2 cellular contexts compared by ENCODE assay signal in the genomic region with DNA sequence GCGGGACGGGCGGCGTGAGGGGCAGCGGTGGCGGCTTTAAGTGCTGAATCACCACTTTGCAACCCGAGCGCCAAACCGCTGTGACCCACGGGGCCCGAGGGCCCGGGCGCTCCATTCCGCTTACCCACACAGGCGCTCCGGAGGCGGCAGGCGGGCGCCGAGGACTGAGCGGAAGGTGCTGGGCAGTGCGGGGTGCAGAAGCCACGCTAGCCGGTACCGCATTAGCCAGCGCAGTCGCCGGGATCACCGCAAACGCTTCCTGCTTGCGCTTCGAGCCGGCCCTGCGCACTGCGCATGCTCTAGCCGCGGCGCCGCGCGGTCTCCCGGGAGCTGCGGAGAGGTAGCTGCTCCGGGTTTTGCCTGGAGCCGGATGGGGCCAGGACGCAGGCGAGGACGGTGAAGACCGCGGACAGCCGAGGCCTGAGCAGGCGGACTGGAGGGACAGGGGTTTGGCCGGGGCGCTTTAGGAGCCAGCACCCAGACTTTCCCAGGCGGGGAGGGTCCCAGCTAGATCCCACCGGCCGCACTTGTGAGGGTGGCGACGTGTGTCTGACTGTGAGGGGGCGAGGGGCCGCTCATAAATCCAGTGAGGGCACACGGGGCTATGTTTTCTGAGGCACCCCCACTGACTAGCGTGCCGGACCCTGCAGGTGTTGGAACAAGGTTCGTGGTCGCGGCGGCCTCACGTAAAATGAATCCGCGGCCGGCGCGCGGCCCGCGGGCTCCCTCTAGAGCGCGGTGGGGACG.
TF ChIP-seq lines count a peak whose summit lies in the region.

A gene (minus strand): TSS at position 296 of the 747 bp plus-strand sequence. CDS start 74 bp downstream, at position 222.

TF ChIP-seq in A549, 52 proteins besides CTCF, POLR2A, EP300 and RAD21 (continued from another document):
- TF ChIP-seq, protein P1, sequence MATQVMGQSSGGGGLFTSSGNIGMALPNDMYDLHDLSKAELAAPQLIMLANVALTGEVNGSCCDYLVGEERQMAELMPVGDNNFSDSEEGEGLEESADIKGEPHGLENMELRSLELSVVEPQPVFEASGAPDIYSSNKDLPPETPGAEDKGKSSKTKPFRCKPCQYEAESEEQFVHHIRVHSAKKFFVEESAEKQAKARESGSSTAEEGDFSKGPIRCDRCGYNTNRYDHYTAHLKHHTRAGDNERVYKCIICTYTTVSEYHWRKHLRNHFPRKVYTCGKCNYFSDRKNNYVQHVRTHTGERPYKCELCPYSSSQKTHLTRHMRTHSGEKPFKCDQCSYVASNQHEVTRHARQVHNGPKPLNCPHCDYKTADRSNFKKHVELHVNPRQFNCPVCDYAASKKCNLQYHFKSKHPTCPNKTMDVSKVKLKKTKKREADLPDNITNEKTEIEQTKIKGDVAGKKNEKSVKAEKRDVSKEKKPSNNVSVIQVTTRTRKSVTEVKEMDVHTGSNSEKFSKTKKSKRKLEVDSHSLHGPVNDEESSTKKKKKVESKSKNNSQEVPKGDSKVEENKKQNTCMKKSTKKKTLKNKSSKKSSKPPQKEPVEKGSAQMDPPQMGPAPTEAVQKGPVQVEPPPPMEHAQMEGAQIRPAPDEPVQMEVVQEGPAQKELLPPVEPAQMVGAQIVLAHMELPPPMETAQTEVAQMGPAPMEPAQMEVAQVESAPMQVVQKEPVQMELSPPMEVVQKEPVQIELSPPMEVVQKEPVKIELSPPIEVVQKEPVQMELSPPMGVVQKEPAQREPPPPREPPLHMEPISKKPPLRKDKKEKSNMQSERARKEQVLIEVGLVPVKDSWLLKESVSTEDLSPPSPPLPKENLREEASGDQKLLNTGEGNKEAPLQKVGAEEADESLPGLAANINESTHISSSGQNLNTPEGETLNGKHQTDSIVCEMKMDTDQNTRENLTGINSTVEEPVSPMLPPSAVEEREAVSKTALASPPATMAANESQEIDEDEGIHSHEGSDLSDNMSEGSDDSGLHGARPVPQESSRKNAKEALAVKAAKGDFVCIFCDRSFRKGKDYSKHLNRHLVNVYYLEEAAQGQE (IDR thresholded peaks at IDR 0.05): no peak
- TF ChIP-seq MAZ (IDR thresholded peaks at IDR 0.05; ENCODE audit: borderline replicate concordance, low read depth, low read length) (no peak), HEYL (CRISPR knock-in tag; IDR thresholded peaks at IDR 0.05) (no peak), CBX2 (IDR thresholded peaks at IDR 0.05; ENCODE audit: borderline replicate concordance, low read depth) (no peak), MYC (IDR thresholded peaks at IDR 0.05; ENCODE audit: borderline replicate concordance, low read length) (peak; percentile 18; the same call in 1 of the 2 replicates), FOXS1 (CRISPR knock-in tag; IDR thresholded peaks at IDR 0.05) (no peak), PHF8 (IDR thresholded peaks at IDR 0.05; ENCODE audit: borderline replicate concordance, low read depth) (peak; percentile 81), MAFK (IDR thresholded peaks at IDR 0.05; ENCODE audit: partially characterized antibody) (peak; percentile 98), HOXB13 (CRISPR knock-in tag; IDR thresholded peaks at IDR 0.05; ENCODE audit: low read depth) (no peak), CHD2 (IDR thresholded peaks at IDR 0.05; ENCODE audit: low read length, partially characterized antibody) (no peak), RARB (CRISPR knock-in tag; IDR thresholded peaks at IDR 0.05) (no peak), JUNB (IDR thresholded peaks at IDR 0.05) (no peak), NPAS2 (CRISPR knock-in tag; IDR thresholded peaks at IDR 0.05; ENCODE audit: borderline replicate concordance) (no peak), HDAC2 (IDR thresholded peaks at IDR 0.05) (no peak), RCOR1 (IDR thresholded peaks at IDR 0.05; ENCODE audit: low read depth, low read length) (no peak), RNF2 (IDR thresholded peaks at IDR 0.05; ENCODE audit: borderline replicate concordance, low read depth) (no peak), FOSB (CRISPR knock-in tag; IDR thresholded peaks at IDR 0.05) (no peak), EHMT2 (IDR thresholded peaks at IDR 0.05; ENCODE audit: low read depth) (no peak), JUN (IDR thresholded peaks at IDR 0.05) (peak; percentile 50 to 86; a peak in 4 of 5 replicates), SREBF2 (IDR thresholded peaks at IDR 0.05) (no peak), KDM1A (IDR thresholded peaks at IDR 0.05; ENCODE audit: low read depth) (no peak), EHF (CRISPR knock-in tag; IDR thresholded peaks at IDR 0.05) (no peak), HOXB5 (CRISPR knock-in tag; IDR thresholded peaks at IDR 0.05) (no peak), NR3C1 (IDR thresholded peaks at IDR 0.05) (no peak), FOSL2 (IDR thresholded peaks at IDR 0.05) (no peak), FOSL2 (CRISPR knock-in tag; IDR thresholded peaks at IDR 0.05) (peak; percentile 56), GATA3 (IDR thresholded peaks at IDR 0.05; ENCODE audit: borderline replicate concordance) (no peak; the same call in 1 of the 2 replicates), SMC3 (IDR thresholded peaks at IDR 0.05) (peak; percentile 68)
- TF ChIP-seq, protein P2, sequence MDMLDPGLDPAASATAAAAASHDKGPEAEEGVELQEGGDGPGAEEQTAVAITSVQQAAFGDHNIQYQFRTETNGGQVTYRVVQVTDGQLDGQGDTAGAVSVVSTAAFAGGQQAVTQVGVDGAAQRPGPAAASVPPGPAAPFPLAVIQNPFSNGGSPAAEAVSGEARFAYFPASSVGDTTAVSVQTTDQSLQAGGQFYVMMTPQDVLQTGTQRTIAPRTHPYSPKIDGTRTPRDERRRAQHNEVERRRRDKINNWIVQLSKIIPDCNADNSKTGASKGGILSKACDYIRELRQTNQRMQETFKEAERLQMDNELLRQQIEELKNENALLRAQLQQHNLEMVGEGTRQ (IDR thresholded peaks at IDR 0.05): no peak
- TF ChIP-seq, protein P3, sequence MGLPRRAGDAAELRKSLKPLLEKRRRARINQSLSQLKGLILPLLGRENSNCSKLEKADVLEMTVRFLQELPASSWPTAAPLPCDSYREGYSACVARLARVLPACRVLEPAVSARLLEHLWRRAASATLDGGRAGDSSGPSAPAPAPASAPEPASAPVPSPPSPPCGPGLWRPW (IDR thresholded peaks at IDR 0.05): no peak

TF ChIP-seq in WTC11, 78 proteins besides CTCF, POLR2A, EP300 and RAD21 (continued from another document and continues in another):
- TF ChIP-seq, protein P4, sequence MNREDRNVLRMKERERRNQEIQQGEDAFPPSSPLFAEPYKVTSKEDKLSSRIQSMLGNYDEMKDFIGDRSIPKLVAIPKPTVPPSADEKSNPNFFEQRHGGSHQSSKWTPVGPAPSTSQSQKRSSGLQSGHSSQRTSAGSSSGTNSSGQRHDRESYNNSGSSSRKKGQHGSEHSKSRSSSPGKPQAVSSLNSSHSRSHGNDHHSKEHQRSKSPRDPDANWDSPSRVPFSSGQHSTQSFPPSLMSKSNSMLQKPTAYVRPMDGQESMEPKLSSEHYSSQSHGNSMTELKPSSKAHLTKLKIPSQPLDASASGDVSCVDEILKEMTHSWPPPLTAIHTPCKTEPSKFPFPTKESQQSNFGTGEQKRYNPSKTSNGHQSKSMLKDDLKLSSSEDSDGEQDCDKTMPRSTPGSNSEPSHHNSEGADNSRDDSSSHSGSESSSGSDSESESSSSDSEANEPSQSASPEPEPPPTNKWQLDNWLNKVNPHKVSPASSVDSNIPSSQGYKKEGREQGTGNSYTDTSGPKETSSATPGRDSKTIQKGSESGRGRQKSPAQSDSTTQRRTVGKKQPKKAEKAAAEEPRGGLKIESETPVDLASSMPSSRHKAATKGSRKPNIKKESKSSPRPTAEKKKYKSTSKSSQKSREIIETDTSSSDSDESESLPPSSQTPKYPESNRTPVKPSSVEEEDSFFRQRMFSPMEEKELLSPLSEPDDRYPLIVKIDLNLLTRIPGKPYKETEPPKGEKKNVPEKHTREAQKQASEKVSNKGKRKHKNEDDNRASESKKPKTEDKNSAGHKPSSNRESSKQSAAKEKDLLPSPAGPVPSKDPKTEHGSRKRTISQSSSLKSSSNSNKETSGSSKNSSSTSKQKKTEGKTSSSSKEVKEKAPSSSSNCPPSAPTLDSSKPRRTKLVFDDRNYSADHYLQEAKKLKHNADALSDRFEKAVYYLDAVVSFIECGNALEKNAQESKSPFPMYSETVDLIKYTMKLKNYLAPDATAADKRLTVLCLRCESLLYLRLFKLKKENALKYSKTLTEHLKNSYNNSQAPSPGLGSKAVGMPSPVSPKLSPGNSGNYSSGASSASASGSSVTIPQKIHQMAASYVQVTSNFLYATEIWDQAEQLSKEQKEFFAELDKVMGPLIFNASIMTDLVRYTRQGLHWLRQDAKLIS (CRISPR knock-in tag; IDR thresholded peaks at IDR 0.05; ENCODE audit: borderline replicate concordance): 0 out of 2 replicates have a peak, but pooled peaks have one; percentile 84
- TF ChIP-seq FOXK1 (CRISPR knock-in tag; IDR thresholded peaks at IDR 0.05) (peak; percentile 63; the same call in 1 of the 2 replicates), SMAD3 (CRISPR knock-in tag; IDR thresholded peaks at IDR 0.05; ENCODE audit: borderline replicate concordance) (peak; percentile 71; the same call in 1 of the 2 replicates), JUN (CRISPR knock-in tag; IDR thresholded peaks at IDR 0.05) (no peak), GABPB1 (CRISPR knock-in tag; IDR thresholded peaks at IDR 0.05) (peak; percentile 11; the same call in 1 of the 2 replicates), MYBL2 (CRISPR knock-in tag; IDR thresholded peaks at IDR 0.05) (peak; percentile 72; the same call in 1 of the 2 replicates), GRHL2 (CRISPR knock-in tag; IDR thresholded peaks at IDR 0.05; ENCODE audit: insufficient replicate concordance, severe bottlenecking) (no peak), CREB1 (CRISPR knock-in tag; IDR thresholded peaks at IDR 0.05) (no peak), NFATC4 (CRISPR knock-in tag; IDR thresholded peaks at IDR 0.05) (no peak), RELA (CRISPR knock-in tag; IDR thresholded peaks at IDR 0.05; ENCODE audit: borderline replicate concordance) (no peak)
- TF ChIP-seq, protein P5, sequence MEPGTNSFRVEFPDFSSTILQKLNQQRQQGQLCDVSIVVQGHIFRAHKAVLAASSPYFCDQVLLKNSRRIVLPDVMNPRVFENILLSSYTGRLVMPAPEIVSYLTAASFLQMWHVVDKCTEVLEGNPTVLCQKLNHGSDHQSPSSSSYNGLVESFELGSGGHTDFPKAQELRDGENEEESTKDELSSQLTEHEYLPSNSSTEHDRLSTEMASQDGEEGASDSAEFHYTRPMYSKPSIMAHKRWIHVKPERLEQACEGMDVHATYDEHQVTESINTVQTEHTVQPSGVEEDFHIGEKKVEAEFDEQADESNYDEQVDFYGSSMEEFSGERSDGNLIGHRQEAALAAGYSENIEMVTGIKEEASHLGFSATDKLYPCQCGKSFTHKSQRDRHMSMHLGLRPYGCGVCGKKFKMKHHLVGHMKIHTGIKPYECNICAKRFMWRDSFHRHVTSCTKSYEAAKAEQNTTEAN (CRISPR knock-in tag; IDR thresholded peaks at IDR 0.05): no peak
- TF ChIP-seq, protein P6, sequence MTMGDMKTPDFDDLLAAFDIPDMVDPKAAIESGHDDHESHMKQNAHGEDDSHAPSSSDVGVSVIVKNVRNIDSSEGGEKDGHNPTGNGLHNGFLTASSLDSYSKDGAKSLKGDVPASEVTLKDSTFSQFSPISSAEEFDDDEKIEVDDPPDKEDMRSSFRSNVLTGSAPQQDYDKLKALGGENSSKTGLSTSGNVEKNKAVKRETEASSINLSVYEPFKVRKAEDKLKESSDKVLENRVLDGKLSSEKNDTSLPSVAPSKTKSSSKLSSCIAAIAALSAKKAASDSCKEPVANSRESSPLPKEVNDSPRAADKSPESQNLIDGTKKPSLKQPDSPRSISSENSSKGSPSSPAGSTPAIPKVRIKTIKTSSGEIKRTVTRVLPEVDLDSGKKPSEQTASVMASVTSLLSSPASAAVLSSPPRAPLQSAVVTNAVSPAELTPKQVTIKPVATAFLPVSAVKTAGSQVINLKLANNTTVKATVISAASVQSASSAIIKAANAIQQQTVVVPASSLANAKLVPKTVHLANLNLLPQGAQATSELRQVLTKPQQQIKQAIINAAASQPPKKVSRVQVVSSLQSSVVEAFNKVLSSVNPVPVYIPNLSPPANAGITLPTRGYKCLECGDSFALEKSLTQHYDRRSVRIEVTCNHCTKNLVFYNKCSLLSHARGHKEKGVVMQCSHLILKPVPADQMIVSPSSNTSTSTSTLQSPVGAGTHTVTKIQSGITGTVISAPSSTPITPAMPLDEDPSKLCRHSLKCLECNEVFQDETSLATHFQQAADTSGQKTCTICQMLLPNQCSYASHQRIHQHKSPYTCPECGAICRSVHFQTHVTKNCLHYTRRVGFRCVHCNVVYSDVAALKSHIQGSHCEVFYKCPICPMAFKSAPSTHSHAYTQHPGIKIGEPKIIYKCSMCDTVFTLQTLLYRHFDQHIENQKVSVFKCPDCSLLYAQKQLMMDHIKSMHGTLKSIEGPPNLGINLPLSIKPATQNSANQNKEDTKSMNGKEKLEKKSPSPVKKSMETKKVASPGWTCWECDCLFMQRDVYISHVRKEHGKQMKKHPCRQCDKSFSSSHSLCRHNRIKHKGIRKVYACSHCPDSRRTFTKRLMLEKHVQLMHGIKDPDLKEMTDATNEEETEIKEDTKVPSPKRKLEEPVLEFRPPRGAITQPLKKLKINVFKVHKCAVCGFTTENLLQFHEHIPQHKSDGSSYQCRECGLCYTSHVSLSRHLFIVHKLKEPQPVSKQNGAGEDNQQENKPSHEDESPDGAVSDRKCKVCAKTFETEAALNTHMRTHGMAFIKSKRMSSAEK (CRISPR knock-in tag; IDR thresholded peaks at IDR 0.05; ENCODE audit: borderline replicate concordance): no peak
- TF ChIP-seq, protein P7, sequence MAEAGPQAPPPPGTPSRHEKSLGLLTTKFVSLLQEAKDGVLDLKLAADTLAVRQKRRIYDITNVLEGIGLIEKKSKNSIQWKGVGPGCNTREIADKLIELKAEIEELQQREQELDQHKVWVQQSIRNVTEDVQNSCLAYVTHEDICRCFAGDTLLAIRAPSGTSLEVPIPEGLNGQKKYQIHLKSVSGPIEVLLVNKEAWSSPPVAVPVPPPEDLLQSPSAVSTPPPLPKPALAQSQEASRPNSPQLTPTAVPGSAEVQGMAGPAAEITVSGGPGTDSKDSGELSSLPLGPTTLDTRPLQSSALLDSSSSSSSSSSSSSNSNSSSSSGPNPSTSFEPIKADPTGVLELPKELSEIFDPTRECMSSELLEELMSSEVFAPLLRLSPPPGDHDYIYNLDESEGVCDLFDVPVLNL (CRISPR knock-in tag; IDR thresholded peaks at IDR 0.05; ENCODE audit: borderline replicate concordance, low read depth): peak; percentile 18; the same call in 1 of the 2 replicates
- TF ChIP-seq, protein P8, sequence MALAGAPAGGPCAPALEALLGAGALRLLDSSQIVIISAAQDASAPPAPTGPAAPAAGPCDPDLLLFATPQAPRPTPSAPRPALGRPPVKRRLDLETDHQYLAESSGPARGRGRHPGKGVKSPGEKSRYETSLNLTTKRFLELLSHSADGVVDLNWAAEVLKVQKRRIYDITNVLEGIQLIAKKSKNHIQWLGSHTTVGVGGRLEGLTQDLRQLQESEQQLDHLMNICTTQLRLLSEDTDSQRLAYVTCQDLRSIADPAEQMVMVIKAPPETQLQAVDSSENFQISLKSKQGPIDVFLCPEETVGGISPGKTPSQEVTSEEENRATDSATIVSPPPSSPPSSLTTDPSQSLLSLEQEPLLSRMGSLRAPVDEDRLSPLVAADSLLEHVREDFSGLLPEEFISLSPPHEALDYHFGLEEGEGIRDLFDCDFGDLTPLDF (CRISPR knock-in tag; IDR thresholded peaks at IDR 0.05): peak; percentile 58
- TF ChIP-seq, protein P9, sequence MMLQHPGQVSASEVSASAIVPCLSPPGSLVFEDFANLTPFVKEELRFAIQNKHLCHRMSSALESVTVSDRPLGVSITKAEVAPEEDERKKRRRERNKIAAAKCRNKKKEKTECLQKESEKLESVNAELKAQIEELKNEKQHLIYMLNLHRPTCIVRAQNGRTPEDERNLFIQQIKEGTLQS (CRISPR knock-in tag; conservative IDR thresholded peaks at IDR 0.05): no peak
